29 cellular contexts compared by ENCODE assay signal in genomic region chr10:96964131-96964530, GRCh38.
"Had no signal": no experiment of that assay in that cellular context is flagged by ENCODE, and none has a peak within 500 bp of the region (broad histone marks: within the 10 kb centered on the region; RNA-seq: fewer than 3 reads in every experiment).

No MANE protein-coding gene starts in this region.

- H3K27ac ChIP-seq: body of pancreas, epithelial cell of prostate, esophagus squamous epithelium, heart left ventricle, WERI-Rb-1 had no signal

- H3K4me1 Mint-ChIP-seq: activated B cell treated with CpG ODN at 0.5 μM for 24 hours; activated naive CD4-positive, alpha-beta T cell treated with anti-CD3 and anti-CD28 coated beads, Interleukin-2, amount 10 ng/mL, durations not matched to agents 7 days and 5 days had no signal

- H3K4me1 ChIP-seq: body of pancreas, esophagus squamous epithelium had no signal

- H3K36me3 Mint-ChIP-seq: activated naive CD4-positive, alpha-beta T cell treated with anti-CD3 and anti-CD28 coated beads, Interleukin-2, amount 10 ng/mL, durations not matched to agents 7 days and 5 days had no signal

- H3K9me3 ChIP-seq: body of pancreas, esophagus squamous epithelium, heart left ventricle had no signal

- ATAC-seq: activated CD4-positive, CD25-positive, alpha-beta regulatory T cell treated with anti-CD3 and anti-CD28 coated beads, Interleukin-2, amount 50 U/mL, for 24 hours; activated CD8-positive, alpha-beta T cell treated with anti-CD3 and anti-CD28 coated beads for 36 hours; activated T-cell treated with anti-CD3 and anti-CD28 coated beads, Interleukin-2, amount 50 U/mL, for 4 hours; body of pancreas; heart left ventricle; T-cell had no signal

- H3K27me3 ChIP-seq: body of pancreas, esophagus squamous epithelium, heart left ventricle had no signal

- H3K27me3 Mint-ChIP-seq: activated B cell treated with CpG ODN at 0.5 μM for 24 hours; activated CD8-positive, alpha-beta T cell treated with anti-CD3 and anti-CD28 coated beads for 36 hours; activated naive CD4-positive, alpha-beta T cell treated with anti-CD3 and anti-CD28 coated beads, Interleukin-2, amount 10 ng/mL, durations not matched to agents 7 days and 5 days; activated naive CD8-positive, alpha-beta T cell; T-cell had no signal

- DNase-seq: activated B cell treated with CpG ODN at 0.5 μM for 24 hours; activated CD4-positive, alpha-beta T cell treated with anti-CD3 and anti-CD28 coated beads for 48 hours; activated CD4-positive, alpha-beta T cell treated with anti-CD3 and anti-CD28 coated beads, Interleukin-2, amount 50 U/mL, for 1 hour; activated CD4-positive, alpha-beta T cell treated with anti-CD3 and anti-CD28 coated beads, Interleukin-2, amount 50 U/mL, for 48 hours; activated CD8-positive, alpha-beta memory T cell treated with anti-CD3 and anti-CD28 coated beads for 24 hours; activated CD8-positive, alpha-beta T cell treated with anti-CD3 and anti-CD28 coated beads for 36 hours; activated effector memory CD4-positive, alpha-beta T cell treated with anti-CD3 and anti-CD28 coated beads, Interleukin-2, amount 50 U/mL, for 16 hours; activated naive CD4-positive, alpha-beta T cell treated with anti-CD3 and anti-CD28 coated beads, Interleukin-2, amount 10 ng/mL, durations not matched to agents 7 days and 5 days; activated T-cell treated with anti-CD3 and anti-CD28 coated beads, Interleukin-2, amount 50 U/mL, for 4 hours; amniotic stem cell; aorta; body of pancreas; caudate nucleus; cortex of kidney; dermis blood vessel endothelial cell; effector CD8-positive, alpha-beta T cell; esophagus squamous epithelium; glutamatergic neuron; heart left ventricle; SW 1271; T-cell; T1000; WERI-Rb-1 had no signal

- H3K4me3 ChIP-seq: body of pancreas, esophagus squamous epithelium, heart left ventricle had no signal

- H3K9me3 Mint-ChIP-seq: activated B cell treated with CpG ODN at 0.5 μM for 24 hours; activated CD8-positive, alpha-beta T cell treated with anti-CD3 and anti-CD28 coated beads for 36 hours; activated naive CD4-positive, alpha-beta T cell treated with anti-CD3 and anti-CD28 coated beads, Interleukin-2, amount 10 ng/mL, durations not matched to agents 7 days and 5 days; activated T-cell treated with anti-CD3 and anti-CD28 coated beads, Interleukin-2, amount 50 U/mL, for 4 hours; activated T-helper 1 cell treated with anti-CD3 and anti-CD28 coated beads, Interleukin-12 subunit alpha, Interleukin-12 subunit beta, Interleukin-2, Interleukin-4 antibody, amounts not matched to agents 30 ng/mL and 10 ng/mL and 1 ng/mL, durations not matched to agents 14 hours and 24 hours and 36 hours; activated T-helper 2 cell treated with anti-CD3 and anti-CD28 coated beads, Interferon-gamma antibody, Interleukin-2, Interleukin-4, amounts not matched to agents 10 μg/mL and 5 μg/mL and 100 μg/mL, durations not matched to agents 14 hours and 24 hours and 36 hours; T-cell; T-helper 1 cell treated with Interleukin-12 subunit alpha and Interleukin-12 subunit beta and Interleukin-4 antibody, amounts not matched to agents 30 μg/mL and 1 μg/mL, for 36 hours had no signal

- H3K27ac Mint-ChIP-seq: activated B cell treated with CpG ODN at 0.5 μM for 24 hours; activated CD8-positive, alpha-beta T cell treated with anti-CD3 and anti-CD28 coated beads for 36 hours; activated naive CD4-positive, alpha-beta T cell treated with anti-CD3 and anti-CD28 coated beads, Interleukin-2, amount 10 ng/mL, durations not matched to agents 7 days and 5 days; activated naive CD8-positive, alpha-beta T cell; activated T-helper 1 cell treated with anti-CD3 and anti-CD28 coated beads, Interleukin-12 subunit alpha, Interleukin-12 subunit beta, Interleukin-2, Interleukin-4 antibody, amounts not matched to agents 30 ng/mL and 10 ng/mL and 1 ng/mL, durations not matched to agents 14 hours and 24 hours and 36 hours; activated T-helper 2 cell treated with anti-CD3 and anti-CD28 coated beads, Interferon-gamma antibody, Interleukin-2, Interleukin-4, amounts not matched to agents 10 μg/mL and 5 μg/mL and 100 μg/mL, durations not matched to agents 14 hours and 24 hours and 36 hours; T-cell; T-helper 1 cell treated with Interleukin-12 subunit alpha and Interleukin-12 subunit beta and Interleukin-4 antibody, amounts not matched to agents 30 μg/mL and 1 μg/mL, for 36 hours had no signal

- H3K4me3 Mint-ChIP-seq: activated B cell treated with CpG ODN at 0.5 μM for 24 hours; activated CD8-positive, alpha-beta T cell treated with anti-CD3 and anti-CD28 coated beads for 36 hours; activated naive CD4-positive, alpha-beta T cell treated with anti-CD3 and anti-CD28 coated beads, Interleukin-2, amount 10 ng/mL, durations not matched to agents 7 days and 5 days; activated naive CD8-positive, alpha-beta T cell; activated T-cell treated with anti-CD3 and anti-CD28 coated beads, Interleukin-2, amount 50 U/mL, for 4 hours; activated T-helper 1 cell treated with anti-CD3 and anti-CD28 coated beads, Interleukin-12 subunit alpha, Interleukin-12 subunit beta, Interleukin-2, Interleukin-4 antibody, amounts not matched to agents 30 ng/mL and 10 ng/mL and 1 ng/mL, durations not matched to agents 14 hours and 24 hours and 36 hours; T-cell; T-helper 1 cell treated with Interleukin-12 subunit alpha and Interleukin-12 subunit beta and Interleukin-4 antibody, amounts not matched to agents 30 μg/mL and 1 μg/mL, for 36 hours had no signal
